ENCODE assay signal across 1 cellular context in genomic region chr10:69863580-69863979, GRCh38.
TF ChIP-seq lines count a peak whose summit lies in the region.

No MANE protein-coding gene starts in this region.

TF ChIP-seq in HCT116, 20 proteins besides CTCF, POLR2A, EP300 and RAD21 (continued from another document):
- TF ChIP-seq, protein P1, sequence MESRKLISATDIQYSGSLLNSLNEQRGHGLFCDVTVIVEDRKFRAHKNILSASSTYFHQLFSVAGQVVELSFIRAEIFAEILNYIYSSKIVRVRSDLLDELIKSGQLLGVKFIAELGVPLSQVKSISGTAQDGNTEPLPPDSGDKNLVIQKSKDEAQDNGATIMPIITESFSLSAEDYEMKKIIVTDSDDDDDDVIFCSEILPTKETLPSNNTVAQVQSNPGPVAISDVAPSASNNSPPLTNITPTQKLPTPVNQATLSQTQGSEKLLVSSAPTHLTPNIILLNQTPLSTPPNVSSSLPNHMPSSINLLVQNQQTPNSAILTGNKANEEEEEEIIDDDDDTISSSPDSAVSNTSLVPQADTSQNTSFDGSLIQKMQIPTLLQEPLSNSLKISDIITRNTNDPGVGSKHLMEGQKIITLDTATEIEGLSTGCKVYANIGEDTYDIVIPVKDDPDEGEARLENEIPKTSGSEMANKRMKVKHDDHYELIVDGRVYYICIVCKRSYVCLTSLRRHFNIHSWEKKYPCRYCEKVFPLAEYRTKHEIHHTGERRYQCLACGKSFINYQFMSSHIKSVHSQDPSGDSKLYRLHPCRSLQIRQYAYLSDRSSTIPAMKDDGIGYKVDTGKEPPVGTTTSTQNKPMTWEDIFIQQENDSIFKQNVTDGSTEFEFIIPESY (IDR thresholded peaks at IDR 0.05; ENCODE audit: extremely low read depth, insufficient replicate concordance, low read length), result no peak
